ENCODE assay signal across 10 cellular contexts in genomic region chr1:29260531-29260930, GRCh38. TPM values are rescaled to one million over a fixed set of nuclear protein-coding genes. Genes with fewer than 3 reads are reported as not detected.
DNase-seq lines count a peak whose midpoint lies in the region; ATAC-seq and TF ChIP-seq lines count a peak whose summit lies in the region.
"Had no signal": no experiment of that assay in that cellular context is flagged by ENCODE, and none has a peak within 500 bp of the region (broad histone marks: within the 10 kb centered on the region; RNA-seq: fewer than 3 reads in every experiment).

No MANE protein-coding gene starts in this region.

- H3K4me2 ChIP-seq in neural cell (ENCODE audit: low read length) = no peak overlapping the region

- no peak overlapping the region for H3K27ac Mint-ChIP-seq in CD4-positive, CD25-positive, alpha-beta regulatory T cell
- H3K27ac Mint-ChIP-seq: activated T-helper 2 cell treated with anti-CD3 and anti-CD28 coated beads, Interferon-gamma antibody, Interleukin-2, Interleukin-4, amounts not matched to agents 10 μg/mL and 5 μg/mL and 100 μg/mL, durations not matched to agents 14 hours and 24 hours and 36 hours had no signal

- TF ChIP-seq EP300 in neural cell (conservative IDR thresholded peaks at IDR 0.05; ENCODE audit: poor library complexity, severe bottlenecking) = no peak

- peaks cover 8% of the 10 kb centered on the region for H3K4me1 ChIP-seq in CD4-positive, CD25-positive, alpha-beta regulatory T cell (ENCODE audit: control insufficient read depth, insufficient read depth, low read length, poor library complexity, severe bottlenecking)
- H3K4me1 ChIP-seq in NT2/D1 (ENCODE audit: insufficient read depth, insufficient read length) = peaks cover 30% of the 10 kb centered on the region

- peaks cover 15% of the 10 kb centered on the region for H3K27me3 ChIP-seq in CD4-positive, CD25-positive, alpha-beta regulatory T cell (ENCODE audit: control insufficient read depth, insufficient read depth, low read length)
- peaks cover 16% of the 10 kb centered on the region for H3K27me3 ChIP-seq in NT2/D1 (ENCODE audit: insufficient read depth, insufficient read length)
- peaks cover 23% of the 10 kb centered on the region for H3K27me3 ChIP-seq in neural cell (ENCODE audit: insufficient read depth, low read depth, low read length)

- H3F3A ChIP-seq in neural cell (ENCODE audit: insufficient read depth, low read length, poor library complexity, severe bottlenecking) = no peaks in the 10 kb centered on the region

- H3K36me3 ChIP-seq in CD4-positive, CD25-positive, alpha-beta regulatory T cell (ENCODE audit: control insufficient read depth, insufficient read depth, low read length) = no peaks in the 10 kb centered on the region
- H3K36me3 ChIP-seq in NT2/D1 (ENCODE audit: insufficient read depth, insufficient read length, low read length) (peaks cover 10% of the 10 kb centered on the region), neural cell (ENCODE audit: insufficient read depth, low read length) (no peaks in the 10 kb centered on the region)

- H3K79me2 ChIP-seq in neural cell (replicated peaks; ENCODE audit: insufficient read depth, low read length) = no peaks in the 10 kb centered on the region

- no peaks in the 10 kb centered on the region for H3K9me2 ChIP-seq in neural cell (ENCODE audit: insufficient read depth, low read length)

- no peak overlapping the region for H3K27ac ChIP-seq in CD4-positive, CD25-positive, alpha-beta regulatory T cell (ENCODE audit: insufficient read depth, low read length, poor library complexity, severe bottlenecking)
- H3K27ac ChIP-seq in neural cell (ENCODE audit: low read length) = no peak overlapping the region

- no peak overlapping the region for H2AFZ ChIP-seq in neural cell (ENCODE audit: low read depth, low read length)

- peak overlapping the region; percentile 30 to 88 (median 72) for H3K4me3 Mint-ChIP-seq in CD4-positive, CD25-positive, alpha-beta regulatory T cell

- peaks cover 0 to 9% (median 1%) of the 10 kb centered on the region in 4 donors for H3K4me1 Mint-ChIP-seq in CD4-positive, CD25-positive, alpha-beta regulatory T cell

- DNase-seq in CD4-positive, CD25-positive, alpha-beta regulatory T cell = no peak
- DNase-seq in NT2/D1 (ENCODE audit: low read depth, low spot score) (no peak), fibroblast of pulmonary artery (ENCODE audit: low read depth) (no peak), COLO668 (lab: John Stamatoyannopoulos, UW; ENCODE audit: unreplicated experiment) (no peak), RKO (ENCODE audit: low spot score) (no peak)
- DNase-seq: DMS153 had no signal

- H4K20me1 ChIP-seq in neural cell (ENCODE audit: insufficient read depth) = no peaks in the 10 kb centered on the region

- ATAC-seq in CD4-positive, CD25-positive, alpha-beta regulatory T cell (ENCODE audit: low read depth in 2 of 2) = no peak
- no peak for ATAC-seq in GM18867 (IDR thresholded peaks at IDR 0.05; ENCODE audit: unreplicated experiment)

- no peak overlapping the region for H3K4me3 ChIP-seq in CD4-positive, CD25-positive, alpha-beta regulatory T cell (ENCODE audit: low read depth, low read length)
- H3K4me3 ChIP-seq in NT2/D1 (ENCODE audit: insufficient read length, low read depth) (peak overlapping the region; percentile 56), fibroblast of pulmonary artery (replicated peaks; ENCODE audit: low read depth, low read length) (peak overlapping the region; percentile 48), neural cell (ENCODE audit: low read length) (peak overlapping the region; percentile 63)
- H3K4me3 ChIP-seq: mucosa of descending colon had no signal

- no peaks in the 10 kb centered on the region for H3K9me3 ChIP-seq in CD4-positive, CD25-positive, alpha-beta regulatory T cell (ENCODE audit: control insufficient read depth in 2 of 2, low read length in 2 of 2)
- H3K9me3 ChIP-seq in NT2/D1 (ENCODE audit: insufficient read depth, low read length) (peaks cover 20% of the 10 kb centered on the region), neural cell (ENCODE audit: low read length) (no peaks in the 10 kb centered on the region)
- H3K9me3 ChIP-seq: mucosa of descending colon had no signal

- H3K9ac ChIP-seq in NT2/D1 (ENCODE audit: insufficient read length, low read depth) = peak overlapping the region; percentile 57
- no peak overlapping the region for H3K9ac ChIP-seq in neural cell (ENCODE audit: low read length)

- no peak for TF ChIP-seq RAD21 in neural cell (conservative IDR thresholded peaks at IDR 0.05)

- peaks cover 63% of the 10 kb centered on the region for H3K27me3 Mint-ChIP-seq in CD4-positive, CD25-positive, alpha-beta regulatory T cell

- H3K9me3 Mint-ChIP-seq in CD4-positive, CD25-positive, alpha-beta regulatory T cell = peaks cover 0 to 2% (median 0%) of the 10 kb centered on the region in 7 donors
- H3K9me3 Mint-ChIP-seq: activated T-helper 2 cell treated with anti-CD3 and anti-CD28 coated beads, Interferon-gamma antibody, Interleukin-2, Interleukin-4, amounts not matched to agents 10 μg/mL and 5 μg/mL and 100 μg/mL, durations not matched to agents 14 hours and 24 hours and 36 hours had no signal

- H3K36me3 Mint-ChIP-seq in CD4-positive, CD25-positive, alpha-beta regulatory T cell = no peaks in the 10 kb centered on the region

- TF ChIP-seq CTCF in fibroblast of pulmonary artery (IDR thresholded peaks at IDR 0.05; ENCODE audit: low read length, missing control alignments) = no peak
- no peak for TF ChIP-seq CTCF in neural cell (IDR thresholded peaks at IDR 0.05; ENCODE audit: poor library complexity, severe bottlenecking)

TF ChIP-seq in neural cell, 6 proteins besides CTCF, POLR2A, EP300 and RAD21:
- TF ChIP-seq POLR2AphosphoS5 (IDR thresholded peaks at IDR 0.05) (no peak), EZH2 (IDR thresholded peaks at IDR 0.05; ENCODE audit: borderline replicate concordance, insufficient read depth, low read length, poor library complexity, severe bottlenecking) (no peak), SMC3 (conservative IDR thresholded peaks at IDR 0.05; ENCODE audit: poor library complexity) (no peak), TAF1 (IDR thresholded peaks at IDR 0.05; ENCODE audit: low read depth) (no peak)

RNA-seq across cellular contexts. Expression of gene PTPRU, which starts 24.2 kb away (rescaled TPM):
- not detected for total RNA-seq in CD4-positive, CD25-positive, alpha-beta regulatory T cell
- polyA plus RNA-seq in CD4-positive, CD25-positive, alpha-beta regulatory T cell = not detected
- 2.5 and 5.0 TPM in 2 replicates for polyA plus RNA-seq in neural cell
- polyA minus RNA-seq in neural cell = 8.3 and 10.1 TPM in 2 replicates

RNA-seq across cellular contexts. Expression of gene MECR, which starts 29.8 kb away (rescaled TPM):
- total RNA-seq in CD4-positive, CD25-positive, alpha-beta regulatory T cell = 11.6 TPM
- 10 to 100 TPM; 10.1 to 16.3 (median 13.2) TPM for polyA plus RNA-seq in CD4-positive, CD25-positive, alpha-beta regulatory T cell
- 14.0 and 27.6 TPM in 2 replicates for polyA plus RNA-seq in neural cell
- 17.8 and 18.5 TPM in 2 replicates for polyA minus RNA-seq in neural cell
